10 cellular contexts compared by ENCODE assay signal in genomic region chr16:14186007-14186953, GRCh38.
A peak's percentile ranks its signal among the peaks of the same experiment; 100 is the strongest.
DNase-seq lines count a peak whose midpoint lies in the region; ATAC-seq, FAIRE-seq and TF ChIP-seq lines count a peak whose summit lies in the region.
"Had no signal": no experiment of that assay in that cellular context is flagged by ENCODE, and none has a peak within 500 bp of the region (broad histone marks: within the 10 kb centered on the region; RNA-seq: fewer than 3 reads in every experiment).

No MANE protein-coding gene starts in this region.

- H3K79me1 ChIP-seq in H1 (ENCODE audit: low read depth, low read length) (no peaks in the 10 kb centered on the region; the same call in 1 of the 2 replicates), mesenchymal stem cell (replicated peaks; ENCODE audit: low read length, poor library complexity, severe bottlenecking) (peaks cover 17% of the 10 kb centered on the region)

- H3K4me2 ChIP-seq in OCI-LY3 (ENCODE audit: low read length) (no peak overlapping the region), H1 (ENCODE audit: insufficient read depth in 1 of 2, low read depth in 2 of 2, low read length in 2 of 2) (peak overlapping the region; percentile 58 to 65), mesenchymal stem cell (ENCODE audit: low read length, poor library complexity, severe bottlenecking) (peak overlapping the region; percentile 79)

- H2BK12ac ChIP-seq in H1 (ENCODE audit: low read depth, low read length) (no peak overlapping the region), mesenchymal stem cell (ENCODE audit: low read length in 2 of 2) (peak overlapping the region in 1 of 2 experiments; percentile 57)

- no peaks in the 10 kb centered on the region for H3K27me3 ChIP-seq in OCI-LY3 (ENCODE audit: low read depth, low read length)
- H3K27me3 ChIP-seq in H1 (replicated peaks in 1 of 4; ENCODE audit: control insufficient read depth in 3 of 4, extremely low read depth in 1 of 4, insufficient read depth in 3 of 4, low read length in 3 of 4), result no peaks in the 10 kb centered on the region
- no peaks in the 10 kb centered on the region for H3K27me3 ChIP-seq in mesenchymal stem cell (ENCODE audit: control insufficient read depth in 1 of 2, insufficient read depth in 1 of 2, low read length in 2 of 2)
- H3K27me3 ChIP-seq in transverse colon, result no peaks in the 10 kb centered on the region

- intact Hi-C loops in activated CD4-positive, alpha-beta T cell treated with anti-CD3 and anti-CD28 coated beads for 36 hours (cut with DNase I, micrococcal nuclease), result loop anchor here in 1 of 2 experiments (5.0 kb wide), 1 partner anchor 79 kb away; no protein-coding TSS in a partner anchor
- intact Hi-C loops in transverse colon (cut with DNase I; ENCODE audit: low total_unique reads), result no loop called here

- H3K4me1 Mint-ChIP-seq in activated CD4-positive, alpha-beta T cell treated with anti-CD3 and anti-CD28 coated beads for 36 hours, result peaks cover 30% of the 10 kb centered on the region

- TF ChIP-seq EP300 in H1 (IDR thresholded peaks at IDR 0.05; ENCODE audit: borderline replicate concordance in 1 of 2, low read depth in 2 of 2, low read length in 2 of 2) (no peak), transverse colon (IDR thresholded peaks at IDR 0.05; ENCODE audit: low read depth) (no peak)

- no peak overlapping the region for H2AK5ac ChIP-seq in H1 (ENCODE audit: low read depth, low read length)
- no peak overlapping the region for H2AK5ac ChIP-seq in mesenchymal stem cell (ENCODE audit: low read length, severe bottlenecking)

- POLR2A ChIA-PET in activated CD4-positive, alpha-beta T cell treated with anti-CD3 and anti-CD28 coated beads for 36 hours (lab: Charles Lee), result interaction anchor here (0.7 to 1.2 kb wide), 2 partner anchors 38 to 116 kb away, joined by 3 read pairs; no protein-coding TSS in a partner anchor
- POLR2A ChIA-PET in H1 (lab: Charles Lee; ENCODE audit: partially characterized antibody), result interaction anchor here (1.1 to 1.2 kb wide), 2 partner anchors 10 to 99 kb away, joined by 3 to 4 read pairs; no protein-coding TSS in a partner anchor

- H4K91ac ChIP-seq in H1 (replicated peaks; ENCODE audit: insufficient read length, low read length), result no peak overlapping the region
- no peak overlapping the region for H4K91ac ChIP-seq in mesenchymal stem cell (ENCODE audit: low read length)

- no peak overlapping the region for H3K56ac ChIP-seq in H1 (replicated peaks; ENCODE audit: insufficient read length, low read depth, low read length)

- H3K4me1 ChIP-seq in OCI-LY3 (ENCODE audit: low read length) (no peaks in the 10 kb centered on the region), H1 (replicated peaks in 1 of 4; ENCODE audit: control insufficient read depth in 3 of 4, insufficient read depth in 4 of 4, low read length in 3 of 4) (peaks cover 3 to 12% (median 7%) of the 10 kb centered on the region in 4 experiments), mesenchymal stem cell (ENCODE audit: control insufficient read depth, insufficient read depth, low read depth, low read length) (peaks cover 6% of the 10 kb centered on the region), transverse colon (peaks cover 0 to 11% (median 2%) of the 10 kb centered on the region in 4 donors)

- H4K8ac ChIP-seq in H1 (ENCODE audit: extremely low read depth, insufficient read depth, low read length) (no peak overlapping the region), mesenchymal stem cell (ENCODE audit: low read length) (no peak overlapping the region)

- H3K18ac ChIP-seq in H1 (ENCODE audit: extremely low read depth, low read length) (no peak overlapping the region; the same call in 1 of the 2 replicates), mesenchymal stem cell (ENCODE audit: low read depth in 1 of 2, low read length in 2 of 2) (peak overlapping the region; percentile 11 to 81)

- H3K4me3 Mint-ChIP-seq in activated CD4-positive, alpha-beta T cell treated with anti-CD3 and anti-CD28 coated beads for 36 hours, result peak overlapping the region; percentile 17
- H3K4me3 Mint-ChIP-seq: activated naive CD8-positive, alpha-beta T cell; CD8-positive, alpha-beta memory T cell had no signal

- peak; percentile 30 to 42; a peak in 3 of 4 replicates for TF ChIP-seq RAD21 in H1 (IDR thresholded peaks at IDR 0.05 in 1 of 2, conservative IDR thresholded peaks at IDR 0.05 in 1 of 2; ENCODE audit: low read depth in 2 of 2, low read length in 2 of 2)

- peak overlapping the region; percentile 61 for H3K27ac Mint-ChIP-seq in activated CD4-positive, alpha-beta T cell treated with anti-CD3 and anti-CD28 coated beads for 36 hours
- H3K27ac Mint-ChIP-seq: activated naive CD8-positive, alpha-beta T cell; CD8-positive, alpha-beta memory T cell had no signal

- TF ChIP-seq CTCF in OCI-LY3 (IDR thresholded peaks at IDR 0.05; ENCODE audit: low read depth, low read length) (peak; percentile 27; the same call in 1 of the 2 replicates), H1 (IDR thresholded peaks at IDR 0.05; ENCODE audit: control extremely low read depth in 1 of 3, insufficient read depth in 1 of 3, low read depth in 1 of 3, low read length in 3 of 3) (peak in 2 of 3 experiments; percentile 46 to 55; a peak in 2 of 4 replicates), transverse colon (IDR thresholded peaks at IDR 0.05) (peak; percentile 35 to 49 (median 39))

- H3K14ac ChIP-seq in H1 (ENCODE audit: insufficient read length), result no peak overlapping the region
- H3K14ac ChIP-seq in mesenchymal stem cell (ENCODE audit: low read length in 2 of 2), result no peak overlapping the region

- WGBS in H1 (ENCODE audit: extremely low coverage in 1 of 2, insufficient coverage in 1 of 2, insufficient read length in 1 of 2, insufficient replicate concordance in 2 of 2, low coverage in 1 of 2, low lambda C conversion rate in 2 of 2, missing lambda C conversion rate in 1 of 2), 2 experiments, result 50% methylated on average over 14 of the region's 14 CpGs; no CpG with 5 or more reads in 1 of the 2 experiments
- 18% methylated on average over 12 of the region's 14 CpGs for WGBS in mesenchymal stem cell
- WGBS in transverse colon (ENCODE audit: low coverage in 1 of 2), 2 donors, result 21 to 65% methylated on average over 2 to 14 of the region's 14 CpGs

- CTCF ChIA-PET in activated CD4-positive, alpha-beta T cell treated with anti-CD3 and anti-CD28 coated beads for 36 hours (lab: Charles Lee), result interaction anchor here (0.7 to 1.4 kb wide), 8 partner anchors 9 to 263 kb away, joined by 3 to 7 read pairs (median 3); no protein-coding TSS in a partner anchor
- CTCF ChIA-PET in H1 (lab: Charles Lee; ENCODE audit: partially characterized antibody), result interaction anchor here (0.6 to 2.5 kb wide), 24 partner anchors 9 to 267 kb away, joined by 3 to 13 read pairs (median 4); no protein-coding TSS in a partner anchor

- no peaks in the 10 kb centered on the region for H3K23me2 ChIP-seq in H1 (ENCODE audit: low read depth, low read length)

- no peak overlapping the region for H2BK5ac ChIP-seq in H1 (ENCODE audit: low read depth, low read length)
- H2BK5ac ChIP-seq in mesenchymal stem cell (ENCODE audit: low read depth, low read length, poor library complexity, severe bottlenecking), result no peak overlapping the region

- no peaks in the 10 kb centered on the region for H3K36me3 Mint-ChIP-seq in activated CD4-positive, alpha-beta T cell treated with anti-CD3 and anti-CD28 coated beads for 36 hours (ENCODE audit: low read depth)
- H3K36me3 Mint-ChIP-seq: activated naive CD8-positive, alpha-beta T cell had no signal

- H3K9me3 ChIP-seq in OCI-LY3 (ENCODE audit: insufficient read depth, low read length) (no peaks in the 10 kb centered on the region), H1 (ENCODE audit: insufficient read depth in 2 of 2, low read depth in 1 of 2, low read length in 1 of 2) (no peaks in the 10 kb centered on the region), mesenchymal stem cell (ENCODE audit: control insufficient read depth, low read length) (no peaks in the 10 kb centered on the region), transverse colon (no peaks in the 10 kb centered on the region)

- H3K9me3 Mint-ChIP-seq in activated CD4-positive, alpha-beta T cell treated with anti-CD3 and anti-CD28 coated beads for 36 hours (ENCODE audit: low read depth), result no peaks in the 10 kb centered on the region
- H3K9me3 Mint-ChIP-seq: CD8-positive, alpha-beta memory T cell had no signal

- no peaks in the 10 kb centered on the region for H3K27me3 Mint-ChIP-seq in activated CD4-positive, alpha-beta T cell treated with anti-CD3 and anti-CD28 coated beads for 36 hours
- H3K27me3 Mint-ChIP-seq: activated naive CD8-positive, alpha-beta T cell; CD8-positive, alpha-beta memory T cell had no signal

- peak; percentile 41 for DNase-seq in activated CD4-positive, alpha-beta T cell treated with anti-CD3 and anti-CD28 coated beads for 36 hours
- no peak for DNase-seq in activated CD4-positive, alpha-beta T cell treated with anti-CD3 and anti-CD28 coated beads, Interleukin-2, amount 50 U/mL, for 1 hour
- DNase-seq in H1 (ENCODE audit: low read depth in 1 of 2, low spot score in 2 of 2) (peak; percentile 13 to 63), mesenchymal stem cell (peak; percentile 97), transverse colon (no peak)

- no peak; a peak in 1 of 3 replicates for TF ChIP-seq POLR2A in H1 (IDR thresholded peaks at IDR 0.05; ENCODE audit: control extremely low read depth in 1 of 2, low read depth in 2 of 2, low read length in 2 of 2)
- no peak for TF ChIP-seq POLR2A in transverse colon (IDR thresholded peaks at IDR 0.05)

- H2BK20ac ChIP-seq in H1 (ENCODE audit: low read length), result no peak overlapping the region

- H3K79me2 ChIP-seq in OCI-LY3 (ENCODE audit: low read length) (no peaks in the 10 kb centered on the region), H1 (ENCODE audit: control insufficient read depth in 1 of 2, insufficient read depth in 2 of 2, low read length in 2 of 2) (no peaks in the 10 kb centered on the region)

- FAIRE-seq in H1 (lab: Jason Lieb, UNC), result peak; percentile 87

- H4K5ac ChIP-seq in H1 (ENCODE audit: insufficient read length, low read depth, low read length), result no peak overlapping the region

- H4K20me1 ChIP-seq in OCI-LY3 (ENCODE audit: insufficient read depth, low read length) (no peaks in the 10 kb centered on the region), H1 (replicated peaks in 1 of 2; ENCODE audit: control insufficient read depth in 1 of 2, insufficient read depth in 2 of 2, low read length in 2 of 2) (peaks cover 0 to 4% of the 10 kb centered on the region in 2 experiments)

- H3K9ac ChIP-seq in OCI-LY3 (ENCODE audit: low read length), result no peak overlapping the region
- peak overlapping the region in 1 of 4 experiments; percentile 0; a peak in 1 of 7 replicates for H3K9ac ChIP-seq in H1 (replicated peaks in 1 of 4; ENCODE audit: extremely low read depth in 1 of 4, low read depth in 3 of 4, low read length in 3 of 4)
- H3K9ac ChIP-seq in mesenchymal stem cell (ENCODE audit: low read length), result peak overlapping the region; percentile 81

- ATAC-seq in activated CD4-positive, alpha-beta T cell treated with anti-CD3 and anti-CD28 coated beads for 36 hours, result peak; percentile 99
- no peak for ATAC-seq in HG02852 (IDR thresholded peaks at IDR 0.05; ENCODE audit: unreplicated experiment)
- ATAC-seq in GM19395 (IDR thresholded peaks at IDR 0.05; ENCODE audit: unreplicated experiment), result no peak

- H2BK120ac ChIP-seq in H1 (replicated peaks; ENCODE audit: low read depth, low read length) (no peak overlapping the region), mesenchymal stem cell (ENCODE audit: low read depth, low read length) (no peak overlapping the region)

- H3K23ac ChIP-seq in H1 (ENCODE audit: insufficient read length) (no peak overlapping the region), mesenchymal stem cell (ENCODE audit: low read length in 2 of 2) (no peak overlapping the region)

- no peaks in the 10 kb centered on the region for H3K36me3 ChIP-seq in OCI-LY3 (replicated peaks; ENCODE audit: low read depth, low read length)
- no peaks in the 10 kb centered on the region for H3K36me3 ChIP-seq in H1 (ENCODE audit: control insufficient read depth in 2 of 4, insufficient read depth in 4 of 4, low read length in 3 of 4)
- H3K36me3 ChIP-seq in mesenchymal stem cell (ENCODE audit: control insufficient read depth in 1 of 2, insufficient read depth in 2 of 2, low read depth in 1 of 2, low read length in 2 of 2), result no peaks in the 10 kb centered on the region
- H3K36me3 ChIP-seq in transverse colon, result no peaks in the 10 kb centered on the region

- no peak overlapping the region for H3K4me3 ChIP-seq in OCI-LY3 (ENCODE audit: low read length)
- peak overlapping the region; percentile 4 to 32 (median 26); a peak in 5 of 8 replicates for H3K4me3 ChIP-seq in H1 (ENCODE audit: extremely low read depth in 1 of 4, insufficient read depth in 2 of 4, low read depth in 3 of 4, low read length in 4 of 4)
- peak overlapping the region in 1 of 2 experiments; percentile 71 for H3K4me3 ChIP-seq in mesenchymal stem cell (ENCODE audit: insufficient read depth in 1 of 2, low read depth in 1 of 2, low read length in 2 of 2)
- peak overlapping the region in 3 of 4 donors; percentile 0 to 33 (median 8) for H3K4me3 ChIP-seq in transverse colon

- in situ Hi-C loops in transverse colon (cut with MboI; ENCODE audit: low pct_ligation_motif_present in 1 of 4, low pct_unique_long_range_greater_than_20kb in 1 of 4, low sequenced_read_pairs in 3 of 4), result no loop called here

- H3K27ac ChIP-seq in OCI-LY3 (ENCODE audit: low read length) (no peak overlapping the region), H1 (ENCODE audit: low read depth, low read length) (no peak overlapping the region), mesenchymal stem cell (ENCODE audit: low read length, poor library complexity, severe bottlenecking) (peak overlapping the region; percentile 57), transverse colon (peak overlapping the region; percentile 26 to 60 (median 40))

- H2BK15ac ChIP-seq in H1 (ENCODE audit: low read length), result no peak overlapping the region
- peak overlapping the region; percentile 26 for H2BK15ac ChIP-seq in mesenchymal stem cell (ENCODE audit: low read depth, poor library complexity, severe bottlenecking)

- H2AFZ ChIP-seq in OCI-LY3 (ENCODE audit: low read depth, low read length) (no peak overlapping the region), H1 (ENCODE audit: low read length) (no peak overlapping the region), mesenchymal stem cell (ENCODE audit: low read depth, low read length) (no peak overlapping the region)

- H3K4ac ChIP-seq in H1 (replicated peaks; ENCODE audit: insufficient read length, low read depth, low read length), result no peak overlapping the region
- H3K4ac ChIP-seq in mesenchymal stem cell (ENCODE audit: low read depth in 1 of 2, low read length in 2 of 2), result peak overlapping the region in 1 of 2 experiments; percentile 82

Comparison
In these comparisons a context has a peak if more than half of its experiments do, and no peak if none do; other contexts are left out.
1. DNase-seq: peak in activated CD4-positive, alpha-beta T cell treated with anti-CD3 and anti-CD28 coated beads for 36 hours (single experiment), H1 (2 of 2) and mesenchymal stem cell (single experiment); none in activated CD4-positive, alpha-beta T cell treated with anti-CD3 and anti-CD28 coated beads, Interleukin-2, amount 50 U/mL, for 1 hour (single experiment) and transverse colon (single experiment).
2. H3K27ac ChIP-seq: peak in mesenchymal stem cell (single experiment) and transverse colon (4 of 4); none in OCI-LY3 (single experiment) and H1 (single experiment).
3. Peak in every context shown above with its lines, with median percentiles within 50 percentile points of each other: CTCF ChIP-seq.